15 cellular contexts compared by ENCODE assay signal in genomic region chr11:113470233-113470632, GRCh38. TPM values are rescaled to one million over a fixed set of nuclear protein-coding genes. Genes with fewer than 3 reads are reported as not detected.
"Had no signal": no experiment of that assay in that cellular context is flagged by ENCODE, and none has a peak within 500 bp of the region (broad histone marks: within the 10 kb centered on the region; RNA-seq: fewer than 3 reads in every experiment).

No MANE protein-coding gene starts in this region.

- H3K4me3 ChIP-seq: lower lobe of right lung, smooth muscle cell, thyroid gland had no signal

- H3K27ac ChIP-seq: lower lobe of right lung, thyroid gland had no signal

- H3K9me3 ChIP-seq: lower lobe of right lung, thyroid gland had no signal

- DNase-seq: activated CD4-positive, alpha-beta T cell treated with anti-CD3 and anti-CD28 coated beads, Interleukin-2, amount 50 U/mL, for 48 hours; activated CD8-positive, alpha-beta memory T cell treated with anti-CD3 and anti-CD28 coated beads, Interleukin-2, amount 10 ng/mL, durations not matched to agents 7 days and 5 days; activated effector memory CD4-positive, alpha-beta T cell treated with anti-CD3 and anti-CD28 coated beads, Interleukin-2, amount 50 U/mL, for 16 hours; activated T-cell treated with anti-CD3 and anti-CD28 coated beads, Interleukin-2, amount 50 U/mL, for 4 hours; amygdala; hypothalamus; immature natural killer cell; left cardiac atrium; lower lobe of right lung; T-helper 2 cell; thyroid gland had no signal

- ATAC-seq: activated CD4-positive, CD25-positive, alpha-beta regulatory T cell treated with anti-CD3 and anti-CD28 coated beads, Interleukin-2, amount 50 U/mL, for 24 hours; activated CD8-positive, alpha-beta memory T cell treated with anti-CD3 and anti-CD28 coated beads, Interleukin-2, amount 10 ng/mL, durations not matched to agents 7 days and 5 days; activated naive CD4-positive, alpha-beta T cell treated with anti-CD3 and anti-CD28 coated beads, Interleukin-2, amount 50 U/mL, for 72 hours; activated T-cell treated with anti-CD3 and anti-CD28 coated beads, Interleukin-2, amount 50 U/mL, for 4 hours; left cardiac atrium; lower lobe of right lung had no signal

- H3K36me3 ChIP-seq: lower lobe of right lung, thyroid gland had no signal

- H3K27me3 ChIP-seq: thyroid gland had no signal

RNA-seq across cellular contexts. Expression of gene DRD2, which starts 5.0 kb away (rescaled TPM):
- total RNA-seq: activated naive CD4-positive, alpha-beta T cell treated with anti-CD3 and anti-CD28 coated beads, Interleukin-2, amount 50 U/mL, for 72 hours; activated T-cell treated with anti-CD3 and anti-CD28 coated beads, Interleukin-2, amount 50 U/mL, for 4 hours; glomerular endothelial cell; lower lobe of right lung had no signal
